Comparison of ENCODE assay signal across 27 cellular contexts in genomic region chr5:109239501-109239900, GRCh38.
"Had no signal": no experiment of that assay in that cellular context is flagged by ENCODE, and none has a peak within 500 bp of the region (broad histone marks: within the 10 kb centered on the region; RNA-seq: fewer than 3 reads in every experiment).

No MANE protein-coding gene starts in this region.

- H3K4me1 ChIP-seq: adrenal gland, ascending aorta, breast epithelium, sigmoid colon had no signal

- H3K4me3 ChIP-seq: adrenal gland, ascending aorta, breast epithelium, hepatocyte, sigmoid colon, thoracic aorta had no signal

- H3K36me3 Mint-ChIP-seq: activated naive CD8-positive, alpha-beta T cell had no signal

- DNase-seq: activated B cell treated with CpG ODN at 0.5 μM for 24 hours; activated CD4-positive, alpha-beta T cell treated with anti-CD3 and anti-CD28 coated beads for 36 hours; activated CD4-positive, alpha-beta T cell treated with anti-CD3 and anti-CD28 coated beads, Interleukin-2, amount 50 U/mL, for 4 hours; activated CD8-positive, alpha-beta memory T cell treated with anti-CD3 and anti-CD28 coated beads, Interleukin-2, amount 50 U/mL, for 48 hours; activated naive CD4-positive, alpha-beta T cell; activated T-cell treated with anti-CD3 and anti-CD28 coated beads, Interleukin-2, amount 50 U/mL, for 4 hours; adrenal gland; cerebellar nuclear complex; cortex of kidney; foreskin melanocyte; glutamatergic neuron; left ventricle myocardium superior; mammary epithelial cell; midbrain; nephron progenitor cell; occipital lobe; posterior cingulate gyrus; sigmoid colon; stimulated activated CD4-positive, alpha-beta T cell treated with anti-CD3 and anti-CD28 coated beads, Interleukin-4, amount 100 ng/mL, for 1 hour; stimulated activated naive CD4-positive, alpha-beta T cell treated with Interleukin-2 at 50 U/mL for 16 hours; T-helper 1 cell had no signal

- H3K4me3 Mint-ChIP-seq: activated B cell treated with CpG ODN at 0.5 μM for 24 hours; activated CD4-positive, alpha-beta T cell treated with anti-CD3 and anti-CD28 coated beads for 36 hours; activated naive CD8-positive, alpha-beta T cell; activated T-cell treated with anti-CD3 and anti-CD28 coated beads, Interleukin-2, amount 50 U/mL, for 4 hours; nephron progenitor cell had no signal

- H3K27me3 ChIP-seq: adrenal gland, ascending aorta, breast epithelium, hepatocyte, sigmoid colon had no signal

- H3K27ac Mint-ChIP-seq: activated B cell treated with CpG ODN at 0.5 μM for 24 hours; activated CD4-positive, alpha-beta T cell treated with anti-CD3 and anti-CD28 coated beads for 36 hours; activated naive CD8-positive, alpha-beta T cell; activated T-helper 2 cell treated with anti-CD3 and anti-CD28 coated beads, Interferon-gamma antibody, Interleukin-2, Interleukin-4, amounts not matched to agents 10 μg/mL and 5 μg/mL and 100 μg/mL, durations not matched to agents 14 hours and 24 hours and 36 hours; nephron progenitor cell had no signal

- H3K27ac ChIP-seq: adrenal gland, ascending aorta, breast epithelium, hepatocyte, sigmoid colon, thoracic aorta had no signal

- H3K36me3 ChIP-seq: adrenal gland, ascending aorta, breast epithelium, sigmoid colon, thoracic aorta had no signal

- ATAC-seq: activated CD4-positive, alpha-beta T cell treated with anti-CD3 and anti-CD28 coated beads for 36 hours; activated T-cell treated with anti-CD3 and anti-CD28 coated beads, Interleukin-2, amount 50 U/mL, for 4 hours; left ventricle myocardium superior had no signal

- H3K4me1 Mint-ChIP-seq: activated B cell treated with CpG ODN at 0.5 μM for 24 hours, nephron progenitor cell had no signal

- H3K27me3 Mint-ChIP-seq: activated B cell treated with CpG ODN at 0.5 μM for 24 hours; activated CD4-positive, alpha-beta T cell treated with anti-CD3 and anti-CD28 coated beads for 36 hours; activated naive CD8-positive, alpha-beta T cell had no signal
